ENCODE assay signal across 9 cellular contexts in genomic region chr4:171940656-171941055, GRCh38.
"Had no signal": no experiment of that assay in that cellular context is flagged by ENCODE, and none has a peak within 500 bp of the region (broad histone marks: within the 10 kb centered on the region; RNA-seq: fewer than 3 reads in every experiment).

No MANE protein-coding gene starts in this region.

- ATAC-seq: HepG2, K562 had no signal

- H3K27me3 Mint-ChIP-seq: IgD-negative memory B cell had no signal

- H3K4me3 ChIP-seq: K562 had no signal

- H3K4me1 Mint-ChIP-seq: IgD-negative memory B cell had no signal

- FAIRE-seq: HepG2, HTR-8/SVneo, K562 had no signal

- H3K27ac ChIP-seq: HL-60, KMS-11 had no signal

- H3K4me2 ChIP-seq: KMS-11 had no signal

- DNase-seq: IMR-90, KBM-7, KG1 had no signal

- H3K27ac Mint-ChIP-seq: IgD-negative memory B cell had no signal

- H3K4me3 Mint-ChIP-seq: IgD-negative memory B cell had no signal

- H3K36me3 Mint-ChIP-seq: IgD-negative memory B cell had no signal
